16 cellular contexts compared by ENCODE assay signal in the genomic region with DNA sequence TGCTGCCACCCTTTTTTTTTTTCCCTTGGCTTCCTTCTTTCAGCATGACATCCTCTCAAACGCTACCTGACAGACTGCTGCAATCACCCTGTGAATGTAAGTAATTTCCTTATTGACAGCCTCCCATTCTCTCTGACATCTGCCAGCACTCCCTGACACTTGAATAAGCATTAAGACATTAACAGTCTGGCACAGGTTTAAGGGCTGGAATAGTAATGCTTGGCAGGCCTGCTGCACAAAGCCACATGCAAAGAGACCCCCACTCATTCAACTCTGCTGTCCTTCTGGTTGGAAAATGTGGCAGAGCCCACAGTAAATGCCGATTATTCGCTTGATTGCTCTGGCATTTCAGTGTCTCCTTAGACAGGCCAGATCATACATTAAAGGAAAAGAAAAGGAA. TPM values are rescaled to one million over a fixed set of nuclear protein-coding genes. Genes with fewer than 3 reads are reported as not detected.
DNase-seq lines count a peak whose midpoint lies in the region; ATAC-seq and TF ChIP-seq lines count a peak whose summit lies in the region.
"Had no signal": no experiment of that assay in that cellular context is flagged by ENCODE, and none has a peak within 500 bp of the region (broad histone marks: within the 10 kb centered on the region; RNA-seq: fewer than 3 reads in every experiment).

No MANE protein-coding gene starts in this region.

- H3K4me3 Mint-ChIP-seq in WTC11, result no peak overlapping the region
- no peak overlapping the region for H3K4me3 Mint-ChIP-seq in nephron progenitor cell
- H3K4me3 Mint-ChIP-seq: CD4-positive, CD25-positive, alpha-beta regulatory T cell had no signal

- H3K9me3 Mint-ChIP-seq in WTC11 (peaks cover 5% of the 10 kb centered on the region), nephron progenitor cell (no peaks in the 10 kb centered on the region)
- H3K9me3 Mint-ChIP-seq: CD4-positive, CD25-positive, alpha-beta regulatory T cell had no signal

- DNase-seq in DMS79 (lab: John Stamatoyannopoulos, UW) (peak; percentile 67), NCI-H187 (lab: John Stamatoyannopoulos, UW) (peak; percentile 51 to 58), WTC11 (ENCODE audit: low spot score) (no peak), nephron progenitor cell (peak; percentile 13), CD1c-positive myeloid dendritic cell (ENCODE audit: extremely low spot score) (no peak)
- DNase-seq in stimulated activated CD4-positive, alpha-beta T cell treated with anti-CD3 and anti-CD28 coated beads, Interleukin-12 subunit alpha, Interleukin-12 subunit beta, amount 100 ng/mL, for 4 hours, result no peak
- DNase-seq: activated CD4-positive, alpha-beta T cell treated with anti-CD3 and anti-CD28 coated beads, Interleukin-2, amount 50 U/mL, for 48 hours; activated effector memory CD4-positive, alpha-beta T cell treated with anti-CD3 and anti-CD28 coated beads, Interleukin-2, amount 50 U/mL, for 16 hours; body of pancreas; CD4-positive, CD25-positive, alpha-beta regulatory T cell; effector CD4-positive, alpha-beta T cell; foreskin keratinocyte; T1000 had no signal

- POLR2A ChIA-PET in WTC11 (lab: Charles Lee), result interaction anchor here (0.7 kb wide), 1 partner anchor 207 kb away, joined by 4 read pairs; no protein-coding TSS in a partner anchor

- H3K27me3 Mint-ChIP-seq in WTC11 (ENCODE audit: low read depth), result no peaks in the 10 kb centered on the region
- H3K27me3 Mint-ChIP-seq in nephron progenitor cell (ENCODE audit: low read depth, poor library complexity), result no peaks in the 10 kb centered on the region
- H3K27me3 Mint-ChIP-seq: CD4-positive, CD25-positive, alpha-beta regulatory T cell had no signal

- TF ChIP-seq CTCF in WTC11 (IDR thresholded peaks at IDR 0.05) (no peak), nephron progenitor cell (IDR thresholded peaks at IDR 0.05) (no peak)

- H3K4me1 Mint-ChIP-seq in WTC11 (peaks cover 42% of the 10 kb centered on the region), nephron progenitor cell (peaks cover 66% of the 10 kb centered on the region)

- ATAC-seq in WTC11 (no peak), HG03378 (IDR thresholded peaks at IDR 0.05; ENCODE audit: unreplicated experiment) (no peak), GM19455 (IDR thresholded peaks at IDR 0.05; ENCODE audit: unreplicated experiment) (no peak)
- ATAC-seq: body of pancreas, foreskin keratinocyte had no signal

- CTCF ChIA-PET in WTC11 (lab: Charles Lee), result interaction anchor here (1.0 kb wide), 1 partner anchor 27 kb away, joined by 3 read pairs; the partner anchor contains the start of gene RASGEF1B

- H3K36me3 Mint-ChIP-seq in WTC11 (no peaks in the 10 kb centered on the region), nephron progenitor cell (ENCODE audit: low read depth) (no peaks in the 10 kb centered on the region)
- H3K36me3 Mint-ChIP-seq: CD4-positive, CD25-positive, alpha-beta regulatory T cell had no signal

- H3K27ac Mint-ChIP-seq in WTC11 (0 out of 2 replicates have a peak overlapping the region, but pooled peaks have one; percentile 25), nephron progenitor cell (peak overlapping the region; percentile 53)

TF ChIP-seq in WTC11, 78 proteins besides CTCF, POLR2A, EP300 and RAD21 (continues in another document):
- TF ChIP-seq ZNF532 (CRISPR knock-in tag; IDR thresholded peaks at IDR 0.05; ENCODE audit: borderline replicate concordance) (no peak), NFYB (CRISPR knock-in tag; conservative IDR thresholded peaks at IDR 0.05; ENCODE audit: low read depth) (no peak), TEAD1 (CRISPR knock-in tag; IDR thresholded peaks at IDR 0.05) (no peak), ZBTB43 (CRISPR knock-in tag; IDR thresholded peaks at IDR 0.05) (no peak), OVOL2 (CRISPR knock-in tag; IDR thresholded peaks at IDR 0.05; ENCODE audit: borderline replicate concordance) (no peak), ATF3 (CRISPR knock-in tag; conservative IDR thresholded peaks at IDR 0.05) (no peak), IRF1 (CRISPR knock-in tag; IDR thresholded peaks at IDR 0.05) (no peak), GABPB1 (CRISPR knock-in tag; IDR thresholded peaks at IDR 0.05) (no peak), RELA (CRISPR knock-in tag; IDR thresholded peaks at IDR 0.05; ENCODE audit: borderline replicate concordance) (no peak), PREB (CRISPR knock-in tag; IDR thresholded peaks at IDR 0.05; ENCODE audit: borderline replicate concordance) (no peak), ZNF263 (CRISPR knock-in tag; IDR thresholded peaks at IDR 0.05; ENCODE audit: low read depth) (no peak), NFE2L1 (CRISPR knock-in tag; IDR thresholded peaks at IDR 0.05) (no peak)
- TF ChIP-seq, protein P1, sequence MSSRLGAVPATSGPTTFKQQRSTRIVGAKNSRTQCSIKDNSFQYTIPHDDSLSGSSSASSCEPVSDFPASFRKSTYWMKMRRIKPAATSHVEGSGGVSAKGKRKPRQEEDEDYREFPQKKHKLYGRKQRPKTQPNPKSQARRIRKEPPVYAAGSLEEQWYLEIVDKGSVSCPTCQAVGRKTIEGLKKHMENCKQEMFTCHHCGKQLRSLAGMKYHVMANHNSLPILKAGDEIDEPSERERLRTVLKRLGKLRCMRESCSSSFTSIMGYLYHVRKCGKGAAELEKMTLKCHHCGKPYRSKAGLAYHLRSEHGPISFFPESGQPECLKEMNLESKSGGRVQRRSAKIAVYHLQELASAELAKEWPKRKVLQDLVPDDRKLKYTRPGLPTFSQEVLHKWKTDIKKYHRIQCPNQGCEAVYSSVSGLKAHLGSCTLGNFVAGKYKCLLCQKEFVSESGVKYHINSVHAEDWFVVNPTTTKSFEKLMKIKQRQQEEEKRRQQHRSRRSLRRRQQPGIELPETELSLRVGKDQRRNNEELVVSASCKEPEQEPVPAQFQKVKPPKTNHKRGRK (CRISPR knock-in tag; IDR thresholded peaks at IDR 0.05; ENCODE audit: borderline replicate concordance), result no peak
- TF ChIP-seq, protein P2, sequence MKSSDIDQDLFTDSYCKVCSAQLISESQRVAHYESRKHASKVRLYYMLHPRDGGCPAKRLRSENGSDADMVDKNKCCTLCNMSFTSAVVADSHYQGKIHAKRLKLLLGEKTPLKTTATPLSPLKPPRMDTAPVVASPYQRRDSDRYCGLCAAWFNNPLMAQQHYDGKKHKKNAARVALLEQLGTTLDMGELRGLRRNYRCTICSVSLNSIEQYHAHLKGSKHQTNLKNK (CRISPR knock-in tag; IDR thresholded peaks at IDR 0.05), result no peak

RNA-seq across cellular contexts. Expression of gene RASGEF1B, which starts 28.1 kb away (rescaled TPM):
- total RNA-seq in WTC11 (2021), result 3.8 to 6.9 TPM (median 4.0 TPM) in 3 replicates
- total RNA-seq: myocyte had no signal

Comparison
In these comparisons a context has a peak if more than half of its experiments do, and no peak if none do; other contexts are left out.
1. DNase-seq: peak in DMS79 (single experiment), NCI-H187 (2 of 2) and nephron progenitor cell (single experiment); none in WTC11 (single experiment), stimulated activated CD4-positive, alpha-beta T cell treated with anti-CD3 and anti-CD28 coated beads, Interleukin-12 subunit alpha, Interleukin-12 subunit beta, amount 100 ng/mL, for 4 hours (single experiment) and CD1c-positive myeloid dendritic cell (single experiment).